Comparison of ENCODE assay signal across 11 cellular contexts in the genomic region with DNA sequence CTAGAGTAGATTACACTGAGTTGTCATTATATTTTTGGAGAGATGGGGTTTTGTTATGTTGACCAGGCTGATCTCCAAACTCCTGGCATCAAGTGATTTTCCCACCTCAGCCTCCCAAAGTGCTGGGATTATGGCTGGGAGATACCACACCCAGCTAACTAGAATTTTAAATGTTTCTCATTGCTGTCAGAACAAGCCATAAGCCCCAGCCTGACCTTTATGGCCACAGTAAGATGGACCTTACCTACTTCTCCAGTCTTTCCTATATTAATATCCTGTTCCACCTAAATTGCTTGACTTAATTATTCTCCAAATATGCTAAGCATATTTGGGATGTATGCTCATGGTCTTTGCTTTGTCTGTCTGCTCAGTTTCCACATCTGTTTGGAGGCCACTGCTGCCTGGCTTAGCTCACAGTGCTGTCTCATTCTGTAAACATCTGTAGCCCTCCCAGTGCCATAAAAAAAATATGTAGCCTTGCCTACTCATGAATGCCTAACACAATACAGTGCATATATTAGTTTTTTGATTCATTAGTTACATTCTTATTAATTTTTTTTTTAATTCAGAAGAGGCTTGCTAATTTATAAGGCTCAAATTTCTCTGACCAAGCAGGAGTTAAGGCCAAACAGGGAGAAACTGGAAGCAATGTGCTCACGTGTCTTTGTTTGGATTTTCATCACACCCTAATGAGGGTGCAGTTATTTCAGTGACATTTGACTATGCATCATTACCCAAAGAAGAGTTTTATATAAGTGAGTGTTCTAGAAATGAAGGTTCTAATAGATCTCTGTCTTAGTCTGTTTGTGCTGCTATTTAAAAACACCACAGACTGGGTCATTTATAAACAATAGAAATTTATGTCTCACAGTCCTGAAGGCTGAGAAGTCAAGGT. TPM values are rescaled to one million over a fixed set of nuclear protein-coding genes. Genes with fewer than 3 reads are reported as not detected.
A peak's percentile ranks its signal among the peaks of the same experiment; 100 is the strongest.
DNase-seq lines count a peak whose midpoint lies in the region; ATAC-seq, FAIRE-seq and TF ChIP-seq lines count a peak whose summit lies in the region.
"Had no signal": no experiment of that assay in that cellular context is flagged by ENCODE, and none has a peak within 500 bp of the region (broad histone marks: within the 10 kb centered on the region; RNA-seq: fewer than 3 reads in every experiment).

No MANE protein-coding gene starts in this region.

- in situ Hi-C loops in K562 (cut with MboI) (no loop called here), HepG2 (cut with HindIII; ENCODE audit: extremely low pct_ligation_motif_present, low pct_unique_long_range_greater_than_20kb) (no loop called here)

- WGBS in K562 (ENCODE audit: insufficient coverage, low coverage, missing lambda C conversion rate), result 33% methylated on average over 1 of the region's 1 CpG
- WGBS in HepG2 (ENCODE audit: low lambda C conversion rate), result 63% methylated on average over 1 of the region's 1 CpG

- no peaks in the 10 kb centered on the region for H3K9me1 ChIP-seq in K562 (ENCODE audit: control insufficient read depth, insufficient read depth, low read length)

- H3K79me2 ChIP-seq in K562 (ENCODE audit: control insufficient read depth, insufficient read depth, low read length) (no peaks in the 10 kb centered on the region), HepG2 (ENCODE audit: insufficient read depth, low read length) (no peaks in the 10 kb centered on the region)

- TF ChIP-seq RAD21 in K562 (CRISPR knock-in tag; conservative IDR thresholded peaks at IDR 0.05 in 1 of 2, IDR thresholded peaks at IDR 0.05 in 1 of 2) (no peak), HepG2 (CRISPR knock-in tag; IDR thresholded peaks at IDR 0.05) (no peak)

- BruUV-seq in K562 (replicated peaks; lab: Mats Ljungman, UMichigan) (no TSS peak), HepG2 (replicated peaks; lab: Mats Ljungman, UMichigan) (no TSS peak)

- TF ChIP-seq POLR2A in K562 (conservative IDR thresholded peaks at IDR 0.05) (no peak), HepG2 (IDR thresholded peaks at IDR 0.05; ENCODE audit: insufficient read depth in 1 of 2, low read depth in 2 of 2, low read length in 2 of 2) (no peak)

- DNase-seq in Right ventricle myocardium inferior (ENCODE audit: missing footprints), result no peak
- DNase-seq in right atrium auricular region (ENCODE audit: low spot score), result no peak
- no peak for DNase-seq in K562 (ENCODE audit: extremely low read depth in 1 of 4, low spot score in 3 of 4)
- DNase-seq in HepG2 (ENCODE audit: low spot score), result peak; percentile 73
- DNase-seq in T-helper 1 cell, result no peak
- DNase-seq: activated naive CD4-positive, alpha-beta T cell; NCI-H146; stimulated activated naive CD8-positive, alpha-beta T cell treated with anti-CD3 and anti-CD28 coated beads, Interleukin-15, Interleukin-2, amounts not matched to agents 100 U/mL and 50 U/mL, for 24 hours had no signal

- H3K27ac ChIP-seq in right atrium auricular region, result peak overlapping the region in 1 of 2 donors; percentile 1
- H3K27ac ChIP-seq in K562 (ENCODE audit: extremely low read depth, low read depth, low read length), result no peak overlapping the region
- H3K27ac ChIP-seq in HepG2 (ENCODE audit: extremely low read length, insufficient read depth, low read length), result peak overlapping the region; percentile 24

- TF ChIP-seq CTCF in right atrium auricular region (IDR thresholded peaks at IDR 0.05) (no peak), K562 (IDR thresholded peaks at IDR 0.05 in 2 of 3, conservative IDR thresholded peaks at IDR 0.05 in 1 of 3; ENCODE audit: insufficient read depth in 2 of 3, low read depth in 1 of 3, low read length in 3 of 3) (no peak), HepG2 (CRISPR knock-in tag; IDR thresholded peaks at IDR 0.05) (no peak)

- CTCF ChIA-PET in K562 (lab: Yijun Ruan, JAX; ENCODE audit: low intra/inter-chr PET ratio), result no interaction called here
- CTCF ChIA-PET in HepG2 (lab: Yijun Ruan, JAX; ENCODE audit: low intra/inter-chr PET ratio, low total read pairs), result no interaction called here

- POLR2A ChIA-PET in K562 (lab: Yijun Ruan, JAX), result interaction anchor here (0.7 kb wide), 1 partner anchor 13 kb away, joined by 3 read pairs; no protein-coding TSS in a partner anchor
- POLR2A ChIA-PET in HepG2 (lab: Yijun Ruan, JAX), result interaction anchor here (1.3 kb wide), 1 partner anchor 8 kb away, joined by 3 read pairs; no protein-coding TSS in a partner anchor

- H3K36me3 ChIP-seq in right atrium auricular region (no peaks in the 10 kb centered on the region), K562 (ENCODE audit: control insufficient read depth, insufficient read depth, low read length) (no peaks in the 10 kb centered on the region), HepG2 (replicated peaks in 1 of 2; ENCODE audit: control insufficient read depth in 1 of 2, insufficient read depth in 2 of 2, low read length in 2 of 2) (no peaks in the 10 kb centered on the region; a peak in 1 of 5 replicates)

- H3K27me3 ChIP-seq in right atrium auricular region, result no peaks in the 10 kb centered on the region
- no peaks in the 10 kb centered on the region for H3K27me3 ChIP-seq in K562 (ENCODE audit: control insufficient read depth in 2 of 2, insufficient read depth in 2 of 2, low read length in 2 of 2)
- H3K27me3 ChIP-seq in HepG2 (ENCODE audit: control insufficient read depth in 1 of 2, insufficient read depth in 2 of 2, low read length in 2 of 2), result no peaks in the 10 kb centered on the region

- no peak for TF ChIP-seq EP300 in K562 (IDR thresholded peaks at IDR 0.05; ENCODE audit: low read length)
- 0 out of 4 replicates have a peak, but pooled peaks of 1 of the 2 experiments have one; percentile 14 for TF ChIP-seq EP300 in HepG2 (IDR thresholded peaks at IDR 0.05; ENCODE audit: low read depth in 2 of 2, low read length in 2 of 2)
- TF ChIP-seq EP300 in HepG2 (CRISPR knock-in tag; IDR thresholded peaks at IDR 0.05; ENCODE audit: borderline replicate concordance), result no peak

- H4K20me1 ChIP-seq in K562 (replicated peaks; ENCODE audit: control insufficient read depth, insufficient read depth, low read length), result no peaks in the 10 kb centered on the region
- H4K20me1 ChIP-seq in HepG2 (ENCODE audit: insufficient read depth, low read length), result no peaks in the 10 kb centered on the region

- no peak overlapping the region for H3K4me2 ChIP-seq in K562 (ENCODE audit: insufficient read depth, low read length)
- no peak overlapping the region for H3K4me2 ChIP-seq in HepG2 (ENCODE audit: low read depth, low read length)

- H3K9me3 ChIP-seq in right atrium auricular region (peaks cover 0 to 8% of the 10 kb centered on the region in 2 donors), K562 (replicated peaks; ENCODE audit: control insufficient read depth, insufficient read depth, low read depth, low read length) (peaks cover 4% of the 10 kb centered on the region), HepG2 (ENCODE audit: low read length) (no peaks in the 10 kb centered on the region)

- intact Hi-C loops in Right ventricle myocardium inferior (cut with DNase I), result no loop called here
- intact Hi-C loops in K562 (cut with micrococcal nuclease), result no loop called here
- intact Hi-C loops in HepG2 (cut with micrococcal nuclease; ENCODE audit: unreplicated experiment), result no loop called here

- no peak overlapping the region for H3K9ac ChIP-seq in K562 (ENCODE audit: insufficient read depth in 1 of 2, low read depth in 2 of 2, low read length in 2 of 2)
- no peak overlapping the region for H3K9ac ChIP-seq in HepG2 (ENCODE audit: insufficient read depth, low read depth, low read length)

- H3K4me3 ChIP-seq in right atrium auricular region, result no peak overlapping the region
- no peak overlapping the region for H3K4me3 ChIP-seq in K562
- no peak overlapping the region for H3K4me3 ChIP-seq in HepG2 (replicated peaks in 1 of 3; ENCODE audit: insufficient read depth in 1 of 3, low read depth in 2 of 3, low read length in 3 of 3)

- H2AFZ ChIP-seq in K562 (ENCODE audit: low read depth, low read length) (0 out of 2 replicates have a peak overlapping the region, but pooled peaks have one; percentile 22), HepG2 (ENCODE audit: low read length) (no peak overlapping the region)

- H3K4me1 ChIP-seq in right atrium auricular region (peaks cover 0 to 10% of the 10 kb centered on the region in 2 donors), K562 (replicated peaks in 1 of 2; ENCODE audit: control insufficient read depth in 2 of 2, insufficient read depth in 2 of 2, low read length in 2 of 2) (peaks cover 0 to 6% of the 10 kb centered on the region in 2 experiments; a peak in 3 of 5 replicates), HepG2 (ENCODE audit: insufficient read depth, low read length) (peaks cover 13% of the 10 kb centered on the region)

- FAIRE-seq in K562 (lab: Jason Lieb, UNC), result no peak
- no peak for FAIRE-seq in HepG2 (lab: Jason Lieb, UNC)

- peak; percentile 53 for ATAC-seq in Right ventricle myocardium inferior
- ATAC-seq in K562, result peak; percentile 53; the same call in 1 of the 3 replicates
- ATAC-seq in HepG2, result peak; percentile 91
- no peak for ATAC-seq in HG03460 (IDR thresholded peaks at IDR 0.05; ENCODE audit: unreplicated experiment)
- ATAC-seq in HG03175 (IDR thresholded peaks at IDR 0.05; ENCODE audit: unreplicated experiment), result no peak
- ATAC-seq in GM18907 (IDR thresholded peaks at IDR 0.05; ENCODE audit: unreplicated experiment), result no peak
- ATAC-seq: stimulated activated naive CD8-positive, alpha-beta T cell treated with anti-CD3 and anti-CD28 coated beads, Interleukin-15, Interleukin-2, amounts not matched to agents 100 U/mL and 50 U/mL, for 24 hours had no signal

RNA-seq across cellular contexts. Expression of a gene that starts 45.3 kb away (rescaled TPM):
- 49.9 TPM for total RNA-seq in Right ventricle myocardium inferior
- 10 to 100 TPM; 44.3 to 61.4 TPM for total RNA-seq in right atrium auricular region
- 113 and 384 TPM in 2 replicates for total RNA-seq in K562 (2011; cell fraction: chromatin; rRNA removed; ENCODE audit: low replicate concordance)
- total RNA-seq in K562 (2011; cell fraction: nucleolus; rRNA removed), result 47.2 and 70.7 TPM in 2 replicates
- total RNA-seq in K562 (2011; cell fraction: nucleoplasm; rRNA removed), result 126 and 172 TPM in 2 replicates
- total RNA-seq in K562 (2014; rRNA removed), result 33.5 and 37.7 TPM in 2 replicates
- 57.3 and 62.1 TPM in 2 replicates for total RNA-seq in K562 (2014; rRNA removed; fragmentation: Illumina TruSeq; extraction: Trizol)
- total RNA-seq in K562 (2015; rRNA removed; fragmentation: Illumina TruSeq; extraction: Trizol), result 40.5 and 41.2 TPM in 2 replicates
- total RNA-seq in K562 (2021), result 67.4 and 74.0 TPM in 2 replicates
- polyA plus RNA-seq in K562 (2011; rRNA removed), result 62.6 and 77.8 TPM in 2 replicates
- polyA plus RNA-seq in K562 (2011; cell fraction: cytosol; rRNA removed), result 31.1 and 50.2 TPM in 2 replicates
- polyA plus RNA-seq in K562 (2011; cell fraction: nucleus; rRNA removed), result 47.7 and 75.2 TPM in 2 replicates
- 36.4 and 43.1 TPM in 2 replicates for polyA plus RNA-seq in K562 (2012)
- polyA plus RNA-seq in K562 (2014; fragmentation: Illumina TruSeq; extraction: Trizol), result 65.2 and 71.7 TPM in 2 replicates
- 10 to 100 TPM; 24.3 to 33.3 TPM for polyA plus RNA-seq in K562 (2014; fragmentation: Nextera tagmentation; extraction: Ambion mirVana)
- 38.6 and 38.9 TPM in 2 replicates for polyA plus RNA-seq in K562 (2014; rRNA removed)
- polyA minus RNA-seq in K562 (2011; rRNA and poly(A)+ RNA removed), result 151 and 174 TPM in 2 replicates
- polyA minus RNA-seq in K562 (2011; cell fraction: cytosol; rRNA and poly(A)+ RNA removed), result 46.1 and 66.5 TPM in 2 replicates
- 48.1 and 83.7 TPM in 2 replicates for polyA minus RNA-seq in K562 (2011; cell fraction: nucleus; rRNA and poly(A)+ RNA removed)
- total RNA-seq in HepG2 (2016; rRNA removed; fragmentation: Illumina TruSeq; extraction: Trizol), result 77.8 and 171 TPM in 2 replicates
- 22.4 and 25.4 TPM in 2 replicates for total RNA-seq in HepG2 (2016; cell fraction: cytosol; rRNA removed; fragmentation: Illumina TruSeq; extraction: Trizol; ENCODE audit: low read depth)
- total RNA-seq in HepG2 (2016; cell fraction: insoluble cytoplasmic fraction; rRNA removed; fragmentation: Illumina TruSeq; extraction: Trizol), result 73.6 and 173 TPM in 2 replicates
- total RNA-seq in HepG2 (2016; cell fraction: membrane; rRNA removed; fragmentation: Illumina TruSeq; extraction: Trizol), result 57.4 and 61.3 TPM in 2 replicates
- 131 and 137 TPM in 2 replicates for total RNA-seq in HepG2 (2016; cell fraction: nucleus; rRNA removed; fragmentation: Illumina TruSeq; extraction: Trizol)
- 49.5 and 52.1 TPM in 2 replicates for polyA plus RNA-seq in HepG2 (2011; rRNA removed)
- 26.0 and 41.8 TPM in 2 replicates for polyA plus RNA-seq in HepG2 (2011; cell fraction: cytosol; rRNA removed)
- polyA plus RNA-seq in HepG2 (2011; cell fraction: nucleus; rRNA removed), result 47.5 and 57.6 TPM in 2 replicates
- polyA plus RNA-seq in HepG2 (2012), result 67.8 and 68.1 TPM in 2 replicates
- 7.1 and 8.9 TPM in 2 replicates for polyA plus RNA-seq in HepG2 (2016; cell fraction: cytosol; fragmentation: Illumina TruSeq; extraction: Trizol; ENCODE audit: low read depth)
- 153 TPM in 2 replicates for polyA plus RNA-seq in HepG2 (2016; cell fraction: insoluble cytoplasmic fraction; fragmentation: Illumina TruSeq; extraction: Trizol; ENCODE audit: low read depth)
- 27.8 and 31.6 TPM in 2 replicates for polyA plus RNA-seq in HepG2 (2016; cell fraction: membrane; fragmentation: Illumina TruSeq; extraction: Trizol; ENCODE audit: low read depth)
- 152 and 165 TPM in 2 replicates for polyA plus RNA-seq in HepG2 (2016; cell fraction: nucleus; fragmentation: Illumina TruSeq; extraction: Trizol; ENCODE audit: insufficient read depth, low read depth)
- polyA minus RNA-seq in HepG2 (2011; rRNA and poly(A)+ RNA removed; ENCODE audit: low replicate concordance), result 42.9 and 46.9 TPM in 2 replicates
- polyA minus RNA-seq in HepG2 (2011; cell fraction: cytosol; rRNA and poly(A)+ RNA removed), result 52.5 and 57.5 TPM in 2 replicates
- polyA minus RNA-seq in HepG2 (2011; cell fraction: nucleus; rRNA and poly(A)+ RNA removed), result 158 and 180 TPM in 2 replicates

Comparison
In these comparisons a context has a peak if more than half of its experiments do, and no peak if none do; other contexts are left out.
1. ATAC-seq: peak in Right ventricle myocardium inferior (single experiment), K562 (single experiment) and HepG2 (single experiment); none in HG03460 (single experiment), HG03175 (single experiment) and GM18907 (single experiment).